In the genomic region with DNA sequence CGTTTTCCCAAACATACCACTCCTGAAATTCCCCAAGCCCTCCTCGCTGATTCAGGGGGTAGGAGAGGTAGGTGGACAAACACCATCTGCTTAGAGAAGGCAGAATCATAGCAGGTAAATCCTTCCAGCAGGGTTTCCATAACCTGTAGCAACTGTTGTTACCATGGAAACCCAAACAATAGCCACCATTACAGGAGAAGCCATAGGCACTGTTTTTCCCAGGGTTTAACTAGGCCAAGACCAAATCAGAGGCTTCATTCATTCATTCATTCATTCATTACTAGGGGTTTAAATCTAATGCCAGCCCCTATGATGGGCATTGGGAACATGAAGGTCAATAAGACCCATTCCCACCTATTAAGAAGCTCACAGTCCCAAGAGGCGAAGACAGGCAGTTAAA, we compare ENCODE assay signal across 18 cellular contexts. TPM values are rescaled to one million over a fixed set of nuclear protein-coding genes. Genes with fewer than 3 reads are reported as not detected.
A peak's percentile ranks its signal among the peaks of the same experiment; 100 is the strongest.
DNase-seq lines count a peak whose midpoint lies in the region; ATAC-seq and TF ChIP-seq lines count a peak whose summit lies in the region.
"Had no signal": no experiment of that assay in that cellular context is flagged by ENCODE, and none has a peak within 500 bp of the region (broad histone marks: within the 10 kb centered on the region; RNA-seq: fewer than 3 reads in every experiment).

No MANE protein-coding gene starts in this region.

- no peak overlapping the region for H3K4me2 ChIP-seq in GM23338

- H3K27ac ChIP-seq in GM23338 (ENCODE audit: low read depth) = no peak overlapping the region

- H3K36me3 Mint-ChIP-seq in GM23338 (ENCODE audit: low read depth) = no peaks in the 10 kb centered on the region

- H3K27me3 Mint-ChIP-seq in GM23338 (ENCODE audit: insufficient read depth, low read depth, poor library complexity) = peaks cover 8% of the 10 kb centered on the region

- H3K4me3 Mint-ChIP-seq in GM23338 = no peak overlapping the region
- H3K4me3 Mint-ChIP-seq: H9 had no signal

- H3K27me3 ChIP-seq in GM23338 (ENCODE audit: insufficient read depth) = no peaks in the 10 kb centered on the region
- H3K27me3 ChIP-seq in HAP-1 (ENCODE audit: low read depth) = no peaks in the 10 kb centered on the region

- DNase-seq in NCI-H2196 (lab: John Stamatoyannopoulos, UW; ENCODE audit: unreplicated experiment) (peak; percentile 52), NCI-H2196 treated with DMSO at 0.1 percent for 48 hours (lab: John Stamatoyannopoulos, UW; ENCODE audit: unreplicated experiment) (no peak), GM23338 (ENCODE audit: low spot score) (peak; percentile 64), M059J (ENCODE audit: low read depth) (peak; percentile 17), left kidney (ENCODE audit: low read depth, low spot score) (peak; percentile 14), epidermal melanocyte (ENCODE audit: insufficient read length, low spot score) (no peak), HAP-1 (ENCODE audit: low spot score in 2 of 2) (no peak)
- DNase-seq: ACHN, COR-L47, DMS 273 treated with DMSO at 0.1 percent for 48 hours, EL, H9, NCI-H2081, NCI-H446 treated with DMSO at 0.1 percent for 48 hours, NCI-H774, T-helper 1 cell, T-helper 9 cell had no signal

- H3K4me1 ChIP-seq in GM23338 (ENCODE audit: insufficient read depth) = no peaks in the 10 kb centered on the region
- no peaks in the 10 kb centered on the region for H3K4me1 ChIP-seq in HAP-1

- no peaks in the 10 kb centered on the region for H3K9me3 ChIP-seq in HAP-1

- no peaks in the 10 kb centered on the region for H3K79me2 ChIP-seq in GM23338 (replicated peaks; ENCODE audit: insufficient read depth)

- in situ Hi-C loops in HAP-1 (cut with MboI; ENCODE audit: low sequenced_read_pairs) = no loop called here

- H3K9me3 Mint-ChIP-seq in GM23338 = no peaks in the 10 kb centered on the region
- H3K9me3 Mint-ChIP-seq: H9 had no signal

- H3F3A ChIP-seq in GM23338 (replicated peaks; ENCODE audit: low read depth) = no peaks in the 10 kb centered on the region

- no peaks in the 10 kb centered on the region for H3K4me1 Mint-ChIP-seq in GM23338
- H3K4me1 Mint-ChIP-seq: H9 had no signal

- H3K36me3 ChIP-seq in GM23338 (ENCODE audit: insufficient read depth) = no peaks in the 10 kb centered on the region
- no peaks in the 10 kb centered on the region for H3K36me3 ChIP-seq in HAP-1 (replicated peaks)

- H2AFZ ChIP-seq in GM23338 = no peak overlapping the region

- H3K9me2 ChIP-seq in GM23338 (ENCODE audit: insufficient read depth) = no peaks in the 10 kb centered on the region

- no peak for TF ChIP-seq CTCF in GM23338 (conservative IDR thresholded peaks at IDR 0.05; ENCODE audit: low read depth in 2 of 2)

- H3K27ac Mint-ChIP-seq in GM23338 = no peak overlapping the region

- H3K4me3 ChIP-seq in GM23338 (no peak overlapping the region), HAP-1 (no peak overlapping the region)

- no peaks in the 10 kb centered on the region for H4K20me1 ChIP-seq in GM23338 (replicated peaks; ENCODE audit: insufficient read depth)

- no peak; the same call in 2 of the 3 replicates for ATAC-seq in GM23338
- ATAC-seq in GM18519 (IDR thresholded peaks at IDR 0.05; ENCODE audit: low FRiP score, unreplicated experiment) = no peak

TF ChIP-seq in GM23338, 12 proteins besides CTCF, POLR2A, EP300 and RAD21:
- TF ChIP-seq, protein P1, sequence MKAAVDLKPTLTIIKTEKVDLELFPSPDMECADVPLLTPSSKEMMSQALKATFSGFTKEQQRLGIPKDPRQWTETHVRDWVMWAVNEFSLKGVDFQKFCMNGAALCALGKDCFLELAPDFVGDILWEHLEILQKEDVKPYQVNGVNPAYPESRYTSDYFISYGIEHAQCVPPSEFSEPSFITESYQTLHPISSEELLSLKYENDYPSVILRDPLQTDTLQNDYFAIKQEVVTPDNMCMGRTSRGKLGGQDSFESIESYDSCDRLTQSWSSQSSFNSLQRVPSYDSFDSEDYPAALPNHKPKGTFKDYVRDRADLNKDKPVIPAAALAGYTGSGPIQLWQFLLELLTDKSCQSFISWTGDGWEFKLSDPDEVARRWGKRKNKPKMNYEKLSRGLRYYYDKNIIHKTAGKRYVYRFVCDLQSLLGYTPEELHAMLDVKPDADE (IDR thresholded peaks at IDR 0.05) = no peak

RNA-seq across cellular contexts. Expression of a gene that starts 25.5 kb away (rescaled TPM):
- 0.10 TPM in 1 of 2 replicates, not detected in the other for total RNA-seq in GM23338 (2014; rRNA removed; shearing (Covaris generic))
- 0.57 and 1.2 TPM in 2 replicates for polyA plus RNA-seq in GM23338 (2016; fragmentation: Nextera tagmentation; extraction: Ambion mirVana)
- total RNA-seq in M059J (2014; rRNA removed; shearing (Covaris generic)) = 0.71 and 1.0 TPM in 2 replicates
- total RNA-seq: H9 had no signal

RNA-seq across cellular contexts. Expression of a gene that starts 32.9 kb away (rescaled TPM):
- total RNA-seq in GM23338 (2014; rRNA removed; shearing (Covaris generic)) = 1.6 and 4.5 TPM in 2 replicates
- 2.8 and 3.3 TPM in 2 replicates for polyA plus RNA-seq in GM23338 (2016; fragmentation: Nextera tagmentation; extraction: Ambion mirVana)
- total RNA-seq in M059J (2014; rRNA removed; shearing (Covaris generic)) = 0.10 TPM in 1 of 2 replicates, not detected in the other

Comparison
In these comparisons a context has a peak if more than half of its experiments do, and no peak if none do; other contexts are left out.
1. DNase-seq: peak in NCI-H2196 (single experiment), GM23338 (single experiment), M059J (single experiment) and left kidney (single experiment); none in NCI-H2196 treated with DMSO at 0.1 percent for 48 hours (single experiment), epidermal melanocyte (single experiment) and HAP-1 (0 of 2).